ENCODE assay signal across 1 cellular context in the genomic region with DNA sequence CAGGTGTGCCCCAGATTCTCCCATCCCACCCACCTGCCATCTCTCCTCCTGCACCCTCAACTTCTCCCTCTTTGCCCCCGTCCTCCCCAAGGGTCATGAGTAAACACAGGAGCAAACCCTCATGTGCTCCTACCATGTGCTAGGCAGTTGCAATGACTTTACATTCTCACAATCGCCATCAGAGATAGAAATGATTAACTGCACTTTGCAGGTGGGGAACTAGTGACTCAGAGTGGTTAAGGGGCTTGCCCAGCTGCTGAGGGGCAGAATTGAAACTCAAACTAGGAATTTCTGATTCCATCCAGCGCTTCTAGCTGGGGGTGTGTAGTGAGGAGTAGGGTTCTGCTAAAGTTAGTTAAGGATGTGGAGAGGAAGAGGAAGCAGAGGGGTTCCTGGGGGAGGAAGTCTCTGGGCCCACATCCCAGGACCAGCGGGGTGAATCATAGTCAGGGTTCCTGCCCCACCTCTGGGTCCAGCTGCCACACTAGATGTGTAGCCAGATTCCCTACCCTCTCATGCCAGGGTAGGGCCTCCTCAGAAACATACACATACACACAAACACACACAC.
TF ChIP-seq lines count a peak whose summit lies in the region.

No MANE protein-coding gene starts in this region.

TF ChIP-seq in K562, 482 proteins besides CTCF, POLR2A, EP300 and RAD21 (continued from another document and continues in another):
- TF ChIP-seq, protein P1, sequence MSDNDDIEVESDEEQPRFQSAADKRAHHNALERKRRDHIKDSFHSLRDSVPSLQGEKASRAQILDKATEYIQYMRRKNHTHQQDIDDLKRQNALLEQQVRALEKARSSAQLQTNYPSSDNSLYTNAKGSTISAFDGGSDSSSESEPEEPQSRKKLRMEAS (CRISPR knock-in tag; IDR thresholded peaks at IDR 0.05), result 0 out of 2 replicates have a peak, but pooled peaks have one; percentile 20
- TF ChIP-seq HDGF (IDR thresholded peaks at IDR 0.05) (no peak), NCOR1 (IDR thresholded peaks at IDR 0.05) (no peak), MYC (IDR thresholded peaks at IDR 0.05; ENCODE audit: low read depth, low read length) (0 out of 2 replicates have a peak, but pooled peaks have one; percentile 44), MYC (CRISPR knock-in tag; IDR thresholded peaks at IDR 0.05; ENCODE audit: borderline replicate concordance, low read depth) (no peak), ZNF766 (CRISPR knock-in tag; conservative IDR thresholded peaks at IDR 0.05) (no peak), GTF2E2 (tag; IDR thresholded peaks at IDR 0.05) (no peak), GATAD2A (IDR thresholded peaks at IDR 0.05) (no peak)
- TF ChIP-seq, protein P2, sequence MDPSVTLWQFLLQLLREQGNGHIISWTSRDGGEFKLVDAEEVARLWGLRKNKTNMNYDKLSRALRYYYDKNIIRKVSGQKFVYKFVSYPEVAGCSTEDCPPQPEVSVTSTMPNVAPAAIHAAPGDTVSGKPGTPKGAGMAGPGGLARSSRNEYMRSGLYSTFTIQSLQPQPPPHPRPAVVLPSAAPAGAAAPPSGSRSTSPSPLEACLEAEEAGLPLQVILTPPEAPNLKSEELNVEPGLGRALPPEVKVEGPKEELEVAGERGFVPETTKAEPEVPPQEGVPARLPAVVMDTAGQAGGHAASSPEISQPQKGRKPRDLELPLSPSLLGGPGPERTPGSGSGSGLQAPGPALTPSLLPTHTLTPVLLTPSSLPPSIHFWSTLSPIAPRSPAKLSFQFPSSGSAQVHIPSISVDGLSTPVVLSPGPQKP (CRISPR knock-in tag; IDR thresholded peaks at IDR 0.05), result no peak
- TF ChIP-seq, protein P3, sequence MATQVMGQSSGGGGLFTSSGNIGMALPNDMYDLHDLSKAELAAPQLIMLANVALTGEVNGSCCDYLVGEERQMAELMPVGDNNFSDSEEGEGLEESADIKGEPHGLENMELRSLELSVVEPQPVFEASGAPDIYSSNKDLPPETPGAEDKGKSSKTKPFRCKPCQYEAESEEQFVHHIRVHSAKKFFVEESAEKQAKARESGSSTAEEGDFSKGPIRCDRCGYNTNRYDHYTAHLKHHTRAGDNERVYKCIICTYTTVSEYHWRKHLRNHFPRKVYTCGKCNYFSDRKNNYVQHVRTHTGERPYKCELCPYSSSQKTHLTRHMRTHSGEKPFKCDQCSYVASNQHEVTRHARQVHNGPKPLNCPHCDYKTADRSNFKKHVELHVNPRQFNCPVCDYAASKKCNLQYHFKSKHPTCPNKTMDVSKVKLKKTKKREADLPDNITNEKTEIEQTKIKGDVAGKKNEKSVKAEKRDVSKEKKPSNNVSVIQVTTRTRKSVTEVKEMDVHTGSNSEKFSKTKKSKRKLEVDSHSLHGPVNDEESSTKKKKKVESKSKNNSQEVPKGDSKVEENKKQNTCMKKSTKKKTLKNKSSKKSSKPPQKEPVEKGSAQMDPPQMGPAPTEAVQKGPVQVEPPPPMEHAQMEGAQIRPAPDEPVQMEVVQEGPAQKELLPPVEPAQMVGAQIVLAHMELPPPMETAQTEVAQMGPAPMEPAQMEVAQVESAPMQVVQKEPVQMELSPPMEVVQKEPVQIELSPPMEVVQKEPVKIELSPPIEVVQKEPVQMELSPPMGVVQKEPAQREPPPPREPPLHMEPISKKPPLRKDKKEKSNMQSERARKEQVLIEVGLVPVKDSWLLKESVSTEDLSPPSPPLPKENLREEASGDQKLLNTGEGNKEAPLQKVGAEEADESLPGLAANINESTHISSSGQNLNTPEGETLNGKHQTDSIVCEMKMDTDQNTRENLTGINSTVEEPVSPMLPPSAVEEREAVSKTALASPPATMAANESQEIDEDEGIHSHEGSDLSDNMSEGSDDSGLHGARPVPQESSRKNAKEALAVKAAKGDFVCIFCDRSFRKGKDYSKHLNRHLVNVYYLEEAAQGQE (CRISPR knock-in tag; IDR thresholded peaks at IDR 0.05; ENCODE audit: low read depth), result no peak
- TF ChIP-seq, protein P4, sequence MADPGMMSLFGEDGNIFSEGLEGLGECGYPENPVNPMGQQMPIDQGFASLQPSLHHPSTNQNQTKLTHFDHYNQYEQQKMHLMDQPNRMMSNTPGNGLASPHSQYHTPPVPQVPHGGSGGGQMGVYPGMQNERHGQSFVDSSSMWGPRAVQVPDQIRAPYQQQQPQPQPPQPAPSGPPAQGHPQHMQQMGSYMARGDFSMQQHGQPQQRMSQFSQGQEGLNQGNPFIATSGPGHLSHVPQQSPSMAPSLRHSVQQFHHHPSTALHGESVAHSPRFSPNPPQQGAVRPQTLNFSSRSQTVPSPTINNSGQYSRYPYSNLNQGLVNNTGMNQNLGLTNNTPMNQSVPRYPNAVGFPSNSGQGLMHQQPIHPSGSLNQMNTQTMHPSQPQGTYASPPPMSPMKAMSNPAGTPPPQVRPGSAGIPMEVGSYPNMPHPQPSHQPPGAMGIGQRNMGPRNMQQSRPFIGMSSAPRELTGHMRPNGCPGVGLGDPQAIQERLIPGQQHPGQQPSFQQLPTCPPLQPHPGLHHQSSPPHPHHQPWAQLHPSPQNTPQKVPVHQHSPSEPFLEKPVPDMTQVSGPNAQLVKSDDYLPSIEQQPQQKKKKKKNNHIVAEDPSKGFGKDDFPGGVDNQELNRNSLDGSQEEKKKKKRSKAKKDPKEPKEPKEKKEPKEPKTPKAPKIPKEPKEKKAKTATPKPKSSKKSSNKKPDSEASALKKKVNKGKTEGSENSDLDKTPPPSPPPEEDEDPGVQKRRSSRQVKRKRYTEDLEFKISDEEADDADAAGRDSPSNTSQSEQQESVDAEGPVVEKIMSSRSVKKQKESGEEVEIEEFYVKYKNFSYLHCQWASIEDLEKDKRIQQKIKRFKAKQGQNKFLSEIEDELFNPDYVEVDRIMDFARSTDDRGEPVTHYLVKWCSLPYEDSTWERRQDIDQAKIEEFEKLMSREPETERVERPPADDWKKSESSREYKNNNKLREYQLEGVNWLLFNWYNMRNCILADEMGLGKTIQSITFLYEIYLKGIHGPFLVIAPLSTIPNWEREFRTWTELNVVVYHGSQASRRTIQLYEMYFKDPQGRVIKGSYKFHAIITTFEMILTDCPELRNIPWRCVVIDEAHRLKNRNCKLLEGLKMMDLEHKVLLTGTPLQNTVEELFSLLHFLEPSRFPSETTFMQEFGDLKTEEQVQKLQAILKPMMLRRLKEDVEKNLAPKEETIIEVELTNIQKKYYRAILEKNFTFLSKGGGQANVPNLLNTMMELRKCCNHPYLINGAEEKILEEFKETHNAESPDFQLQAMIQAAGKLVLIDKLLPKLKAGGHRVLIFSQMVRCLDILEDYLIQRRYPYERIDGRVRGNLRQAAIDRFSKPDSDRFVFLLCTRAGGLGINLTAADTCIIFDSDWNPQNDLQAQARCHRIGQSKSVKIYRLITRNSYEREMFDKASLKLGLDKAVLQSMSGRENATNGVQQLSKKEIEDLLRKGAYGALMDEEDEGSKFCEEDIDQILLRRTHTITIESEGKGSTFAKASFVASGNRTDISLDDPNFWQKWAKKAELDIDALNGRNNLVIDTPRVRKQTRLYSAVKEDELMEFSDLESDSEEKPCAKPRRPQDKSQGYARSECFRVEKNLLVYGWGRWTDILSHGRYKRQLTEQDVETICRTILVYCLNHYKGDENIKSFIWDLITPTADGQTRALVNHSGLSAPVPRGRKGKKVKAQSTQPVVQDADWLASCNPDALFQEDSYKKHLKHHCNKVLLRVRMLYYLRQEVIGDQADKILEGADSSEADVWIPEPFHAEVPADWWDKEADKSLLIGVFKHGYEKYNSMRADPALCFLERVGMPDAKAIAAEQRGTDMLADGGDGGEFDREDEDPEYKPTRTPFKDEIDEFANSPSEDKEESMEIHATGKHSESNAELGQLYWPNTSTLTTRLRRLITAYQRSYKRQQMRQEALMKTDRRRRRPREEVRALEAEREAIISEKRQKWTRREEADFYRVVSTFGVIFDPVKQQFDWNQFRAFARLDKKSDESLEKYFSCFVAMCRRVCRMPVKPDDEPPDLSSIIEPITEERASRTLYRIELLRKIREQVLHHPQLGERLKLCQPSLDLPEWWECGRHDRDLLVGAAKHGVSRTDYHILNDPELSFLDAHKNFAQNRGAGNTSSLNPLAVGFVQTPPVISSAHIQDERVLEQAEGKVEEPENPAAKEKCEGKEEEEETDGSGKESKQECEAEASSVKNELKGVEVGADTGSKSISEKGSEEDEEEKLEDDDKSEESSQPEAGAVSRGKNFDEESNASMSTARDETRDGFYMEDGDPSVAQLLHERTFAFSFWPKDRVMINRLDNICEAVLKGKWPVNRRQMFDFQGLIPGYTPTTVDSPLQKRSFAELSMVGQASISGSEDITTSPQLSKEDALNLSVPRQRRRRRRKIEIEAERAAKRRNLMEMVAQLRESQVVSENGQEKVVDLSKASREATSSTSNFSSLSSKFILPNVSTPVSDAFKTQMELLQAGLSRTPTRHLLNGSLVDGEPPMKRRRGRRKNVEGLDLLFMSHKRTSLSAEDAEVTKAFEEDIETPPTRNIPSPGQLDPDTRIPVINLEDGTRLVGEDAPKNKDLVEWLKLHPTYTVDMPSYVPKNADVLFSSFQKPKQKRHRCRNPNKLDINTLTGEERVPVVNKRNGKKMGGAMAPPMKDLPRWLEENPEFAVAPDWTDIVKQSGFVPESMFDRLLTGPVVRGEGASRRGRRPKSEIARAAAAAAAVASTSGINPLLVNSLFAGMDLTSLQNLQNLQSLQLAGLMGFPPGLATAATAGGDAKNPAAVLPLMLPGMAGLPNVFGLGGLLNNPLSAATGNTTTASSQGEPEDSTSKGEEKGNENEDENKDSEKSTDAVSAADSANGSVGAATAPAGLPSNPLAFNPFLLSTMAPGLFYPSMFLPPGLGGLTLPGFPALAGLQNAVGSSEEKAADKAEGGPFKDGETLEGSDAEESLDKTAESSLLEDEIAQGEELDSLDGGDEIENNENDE (IDR thresholded peaks at IDR 0.05; ENCODE audit: low read depth, low read length), result no peak
- TF ChIP-seq, protein P5, sequence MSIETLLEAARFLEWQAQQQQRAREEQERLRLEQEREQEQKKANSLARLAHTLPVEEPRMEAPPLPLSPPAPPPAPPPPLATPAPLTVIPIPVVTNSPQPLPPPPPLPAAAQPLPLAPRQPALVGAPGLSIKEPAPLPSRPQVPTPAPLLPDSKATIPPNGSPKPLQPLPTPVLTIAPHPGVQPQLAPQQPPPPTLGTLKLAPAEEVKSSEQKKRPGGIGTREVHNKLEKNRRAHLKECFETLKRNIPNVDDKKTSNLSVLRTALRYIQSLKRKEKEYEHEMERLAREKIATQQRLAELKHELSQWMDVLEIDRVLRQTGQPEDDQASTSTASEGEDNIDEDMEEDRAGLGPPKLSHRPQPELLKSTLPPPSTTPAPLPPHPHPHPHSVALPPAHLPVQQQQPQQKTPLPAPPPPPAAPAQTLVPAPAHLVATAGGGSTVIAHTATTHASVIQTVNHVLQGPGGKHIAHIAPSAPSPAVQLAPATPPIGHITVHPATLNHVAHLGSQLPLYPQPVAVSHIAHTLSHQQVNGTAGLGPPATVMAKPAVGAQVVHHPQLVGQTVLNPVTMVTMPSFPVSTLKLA (conservative IDR thresholded peaks at IDR 0.05), result 0 out of 4 replicates have a peak, but pooled peaks of 1 of the 2 experiments have one; percentile 28
- TF ChIP-seq, protein P6, sequence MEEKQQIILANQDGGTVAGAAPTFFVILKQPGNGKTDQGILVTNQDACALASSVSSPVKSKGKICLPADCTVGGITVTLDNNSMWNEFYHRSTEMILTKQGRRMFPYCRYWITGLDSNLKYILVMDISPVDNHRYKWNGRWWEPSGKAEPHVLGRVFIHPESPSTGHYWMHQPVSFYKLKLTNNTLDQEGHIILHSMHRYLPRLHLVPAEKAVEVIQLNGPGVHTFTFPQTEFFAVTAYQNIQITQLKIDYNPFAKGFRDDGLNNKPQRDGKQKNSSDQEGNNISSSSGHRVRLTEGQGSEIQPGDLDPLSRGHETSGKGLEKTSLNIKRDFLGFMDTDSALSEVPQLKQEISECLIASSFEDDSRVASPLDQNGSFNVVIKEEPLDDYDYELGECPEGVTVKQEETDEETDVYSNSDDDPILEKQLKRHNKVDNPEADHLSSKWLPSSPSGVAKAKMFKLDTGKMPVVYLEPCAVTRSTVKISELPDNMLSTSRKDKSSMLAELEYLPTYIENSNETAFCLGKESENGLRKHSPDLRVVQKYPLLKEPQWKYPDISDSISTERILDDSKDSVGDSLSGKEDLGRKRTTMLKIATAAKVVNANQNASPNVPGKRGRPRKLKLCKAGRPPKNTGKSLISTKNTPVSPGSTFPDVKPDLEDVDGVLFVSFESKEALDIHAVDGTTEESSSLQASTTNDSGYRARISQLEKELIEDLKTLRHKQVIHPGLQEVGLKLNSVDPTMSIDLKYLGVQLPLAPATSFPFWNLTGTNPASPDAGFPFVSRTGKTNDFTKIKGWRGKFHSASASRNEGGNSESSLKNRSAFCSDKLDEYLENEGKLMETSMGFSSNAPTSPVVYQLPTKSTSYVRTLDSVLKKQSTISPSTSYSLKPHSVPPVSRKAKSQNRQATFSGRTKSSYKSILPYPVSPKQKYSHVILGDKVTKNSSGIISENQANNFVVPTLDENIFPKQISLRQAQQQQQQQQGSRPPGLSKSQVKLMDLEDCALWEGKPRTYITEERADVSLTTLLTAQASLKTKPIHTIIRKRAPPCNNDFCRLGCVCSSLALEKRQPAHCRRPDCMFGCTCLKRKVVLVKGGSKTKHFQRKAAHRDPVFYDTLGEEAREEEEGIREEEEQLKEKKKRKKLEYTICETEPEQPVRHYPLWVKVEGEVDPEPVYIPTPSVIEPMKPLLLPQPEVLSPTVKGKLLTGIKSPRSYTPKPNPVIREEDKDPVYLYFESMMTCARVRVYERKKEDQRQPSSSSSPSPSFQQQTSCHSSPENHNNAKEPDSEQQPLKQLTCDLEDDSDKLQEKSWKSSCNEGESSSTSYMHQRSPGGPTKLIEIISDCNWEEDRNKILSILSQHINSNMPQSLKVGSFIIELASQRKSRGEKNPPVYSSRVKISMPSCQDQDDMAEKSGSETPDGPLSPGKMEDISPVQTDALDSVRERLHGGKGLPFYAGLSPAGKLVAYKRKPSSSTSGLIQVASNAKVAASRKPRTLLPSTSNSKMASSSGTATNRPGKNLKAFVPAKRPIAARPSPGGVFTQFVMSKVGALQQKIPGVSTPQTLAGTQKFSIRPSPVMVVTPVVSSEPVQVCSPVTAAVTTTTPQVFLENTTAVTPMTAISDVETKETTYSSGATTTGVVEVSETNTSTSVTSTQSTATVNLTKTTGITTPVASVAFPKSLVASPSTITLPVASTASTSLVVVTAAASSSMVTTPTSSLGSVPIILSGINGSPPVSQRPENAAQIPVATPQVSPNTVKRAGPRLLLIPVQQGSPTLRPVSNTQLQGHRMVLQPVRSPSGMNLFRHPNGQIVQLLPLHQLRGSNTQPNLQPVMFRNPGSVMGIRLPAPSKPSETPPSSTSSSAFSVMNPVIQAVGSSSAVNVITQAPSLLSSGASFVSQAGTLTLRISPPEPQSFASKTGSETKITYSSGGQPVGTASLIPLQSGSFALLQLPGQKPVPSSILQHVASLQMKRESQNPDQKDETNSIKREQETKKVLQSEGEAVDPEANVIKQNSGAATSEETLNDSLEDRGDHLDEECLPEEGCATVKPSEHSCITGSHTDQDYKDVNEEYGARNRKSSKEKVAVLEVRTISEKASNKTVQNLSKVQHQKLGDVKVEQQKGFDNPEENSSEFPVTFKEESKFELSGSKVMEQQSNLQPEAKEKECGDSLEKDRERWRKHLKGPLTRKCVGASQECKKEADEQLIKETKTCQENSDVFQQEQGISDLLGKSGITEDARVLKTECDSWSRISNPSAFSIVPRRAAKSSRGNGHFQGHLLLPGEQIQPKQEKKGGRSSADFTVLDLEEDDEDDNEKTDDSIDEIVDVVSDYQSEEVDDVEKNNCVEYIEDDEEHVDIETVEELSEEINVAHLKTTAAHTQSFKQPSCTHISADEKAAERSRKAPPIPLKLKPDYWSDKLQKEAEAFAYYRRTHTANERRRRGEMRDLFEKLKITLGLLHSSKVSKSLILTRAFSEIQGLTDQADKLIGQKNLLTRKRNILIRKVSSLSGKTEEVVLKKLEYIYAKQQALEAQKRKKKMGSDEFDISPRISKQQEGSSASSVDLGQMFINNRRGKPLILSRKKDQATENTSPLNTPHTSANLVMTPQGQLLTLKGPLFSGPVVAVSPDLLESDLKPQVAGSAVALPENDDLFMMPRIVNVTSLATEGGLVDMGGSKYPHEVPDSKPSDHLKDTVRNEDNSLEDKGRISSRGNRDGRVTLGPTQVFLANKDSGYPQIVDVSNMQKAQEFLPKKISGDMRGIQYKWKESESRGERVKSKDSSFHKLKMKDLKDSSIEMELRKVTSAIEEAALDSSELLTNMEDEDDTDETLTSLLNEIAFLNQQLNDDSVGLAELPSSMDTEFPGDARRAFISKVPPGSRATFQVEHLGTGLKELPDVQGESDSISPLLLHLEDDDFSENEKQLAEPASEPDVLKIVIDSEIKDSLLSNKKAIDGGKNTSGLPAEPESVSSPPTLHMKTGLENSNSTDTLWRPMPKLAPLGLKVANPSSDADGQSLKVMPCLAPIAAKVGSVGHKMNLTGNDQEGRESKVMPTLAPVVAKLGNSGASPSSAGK (IDR thresholded peaks at IDR 0.05), result 0 out of 2 replicates have a peak, but pooled peaks have one; percentile 24
